Comparison of ENCODE assay signal across 6 cellular contexts in the genomic region with DNA sequence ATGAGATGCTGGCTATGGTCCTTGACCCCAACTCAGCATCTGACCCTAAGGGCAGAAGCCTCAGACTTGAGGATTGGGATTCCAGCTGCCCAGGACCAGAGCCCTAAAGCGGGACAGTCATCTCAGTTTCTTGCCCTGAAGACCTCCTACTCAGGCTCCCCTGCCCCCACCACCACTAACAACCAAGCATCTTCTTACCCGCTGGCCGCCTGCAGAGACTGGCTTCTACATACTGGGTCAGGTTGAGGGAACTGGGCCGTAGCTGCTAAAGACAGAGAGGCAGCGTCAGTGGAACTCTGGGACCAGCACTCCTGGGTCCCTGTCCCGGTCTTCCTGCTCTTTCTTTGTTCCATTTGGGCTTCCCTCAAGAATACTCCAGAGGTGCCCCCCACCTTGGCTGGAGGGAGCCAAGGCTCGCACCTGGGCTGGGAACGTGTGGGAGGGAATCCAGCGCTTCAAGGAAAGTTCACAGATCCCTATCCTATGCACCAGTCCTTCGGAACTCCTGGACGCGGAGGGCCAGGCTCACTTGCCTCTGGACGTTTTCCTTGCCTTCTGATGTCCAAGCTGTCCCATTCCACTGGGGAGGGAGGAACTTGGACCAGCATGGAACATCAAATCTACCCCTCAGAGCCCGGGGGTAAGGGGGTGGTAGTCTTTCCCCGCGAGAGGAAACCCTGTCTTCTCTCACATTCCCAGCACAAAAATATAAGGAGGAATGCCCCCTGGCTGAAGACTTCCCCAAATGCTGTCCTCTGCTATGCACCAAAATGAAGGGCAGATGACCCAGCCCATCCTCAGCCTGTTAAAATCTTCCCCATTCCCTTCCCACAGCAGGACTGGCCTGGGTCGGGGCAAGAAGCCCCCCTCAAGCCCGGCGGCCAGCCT. TPM values are rescaled to one million over a fixed set of nuclear protein-coding genes. Genes with fewer than 3 reads are reported as not detected.
A peak's percentile ranks its signal among the peaks of the same experiment; 100 is the strongest.
DNase-seq lines count a peak whose midpoint lies in the region; ATAC-seq and TF ChIP-seq lines count a peak whose summit lies in the region.

No MANE protein-coding gene starts in this region.

- peak overlapping the region; percentile 80 for H3K4ac ChIP-seq in IMR-90 (ENCODE audit: low read depth, low read length)

- H4K8ac ChIP-seq in IMR-90 (ENCODE audit: low read depth in 2 of 2, low read length in 2 of 2) = peak overlapping the region; percentile 53 to 69; a peak in 3 of 4 replicates

- H3K9me3 ChIP-seq in IMR-90 (ENCODE audit: control insufficient read depth, insufficient read depth, low read length) = no peaks in the 10 kb centered on the region
- H3K9me3 ChIP-seq in duodenal mucosa (ENCODE audit: control insufficient read depth in 1 of 2, low read length in 2 of 2) = no peaks in the 10 kb centered on the region
- no peaks in the 10 kb centered on the region for H3K9me3 ChIP-seq in prostate gland

- H3K9ac ChIP-seq in IMR-90 (ENCODE audit: low read depth, low read length) (peak overlapping the region; percentile 56), duodenal mucosa (ENCODE audit: low read depth in 1 of 2, low read length in 2 of 2) (peak overlapping the region in 1 of 2 donors; percentile 51)

- BruUV-seq in IMR-90 (replicated peaks; lab: Mats Ljungman, UMichigan) = no TSS peak

- H3K4me3 ChIP-seq in IMR-90 (ENCODE audit: insufficient read depth, low read depth, low read length) (peak overlapping the region; percentile 52), duodenal mucosa (ENCODE audit: low read depth in 1 of 2, low read length in 2 of 2) (peak overlapping the region; percentile 57 to 64), prostate gland (peak overlapping the region; percentile 56 to 57)

- peak overlapping the region; percentile 66 for H2BK120ac ChIP-seq in IMR-90 (ENCODE audit: low read depth, low read length)

- ATAC-seq in IMR-90 (ENCODE audit: low read depth) = no peak
- ATAC-seq in GM19397 (IDR thresholded peaks at IDR 0.05; ENCODE audit: unreplicated experiment) = no peak
- ATAC-seq in HG02970 (IDR thresholded peaks at IDR 0.05; ENCODE audit: low FRiP score, unreplicated experiment) = no peak
- ATAC-seq in HG03565 (IDR thresholded peaks at IDR 0.05; ENCODE audit: unreplicated experiment) = no peak

- intact Hi-C loops in IMR-90 (cut with micrococcal nuclease) (loop anchor here (1.0 kb wide), 1 partner anchor 8 kb away; no protein-coding TSS in a partner anchor), prostate gland (cut with DNase I) (no loop called here)

- H2BK20ac ChIP-seq in IMR-90 (ENCODE audit: low read depth, low read length) = no peak overlapping the region

- H3K56ac ChIP-seq in IMR-90 (ENCODE audit: extremely low read depth, insufficient read depth, low read length) = no peak overlapping the region

- H3K27ac ChIP-seq in IMR-90 (ENCODE audit: insufficient read depth, low read length) = peak overlapping the region; percentile 10; the same call in 1 of the 2 replicates
- H3K27ac ChIP-seq in duodenal mucosa (ENCODE audit: low read depth, low read length) = peak overlapping the region; percentile 39
- peak overlapping the region; percentile 83 to 89 for H3K27ac ChIP-seq in prostate gland

- peak overlapping the region; percentile 3 for H4K5ac ChIP-seq in IMR-90 (ENCODE audit: low read depth, low read length)

- in situ Hi-C loops in IMR-90 (cut with MboI; ENCODE audit: low sequenced_read_pairs) = no loop called here

- no peak for DNase-seq in IMR-90
- no peak for DNase-seq in prostate gland (ENCODE audit: low spot score)

- peaks cover 5 to 21% of the 10 kb centered on the region in 2 experiments; a peak in 2 of 4 replicates for H3K79me1 ChIP-seq in IMR-90 (ENCODE audit: low read depth in 1 of 2, low read length in 2 of 2)

- H2AK5ac ChIP-seq in IMR-90 (ENCODE audit: low read depth, low read length) = peak overlapping the region; percentile 94

- H4K20me1 ChIP-seq in IMR-90 (ENCODE audit: insufficient read depth, low read length) = no peaks in the 10 kb centered on the region

- TF ChIP-seq CTCF in IMR-90 (conservative IDR thresholded peaks at IDR 0.05; ENCODE audit: low read depth, low read length) (no peak), prostate gland (IDR thresholded peaks at IDR 0.05) (peak in 1 of 4 experiments; percentile 28)

- peak overlapping the region; percentile 3; the same call in 1 of the 2 replicates for H3K18ac ChIP-seq in IMR-90 (ENCODE audit: low read depth, low read length)

- peaks cover 17% of the 10 kb centered on the region for H3K9me1 ChIP-seq in IMR-90 (ENCODE audit: insufficient read depth, low read length)

- CTCF ChIA-PET in IMR-90 (lab: Yijun Ruan, JAX) = no interaction called here

- H4K91ac ChIP-seq in IMR-90 (ENCODE audit: insufficient read depth, low read depth, low read length) = peak overlapping the region; percentile 81

- H2BK15ac ChIP-seq in IMR-90 (ENCODE audit: low read depth, low read length) = no peak overlapping the region; the same call in 2 of the 3 replicates

- peak overlapping the region; percentile 97 for H3K14ac ChIP-seq in IMR-90 (replicated peaks; ENCODE audit: low read depth, low read length)

- H3K4me1 ChIP-seq in IMR-90 (ENCODE audit: control insufficient read depth, insufficient read depth, low read length) (peaks cover 24% of the 10 kb centered on the region), duodenal mucosa (ENCODE audit: control insufficient read depth in 1 of 2, insufficient read depth in 2 of 2, low read length in 2 of 2) (peaks cover 28 to 30% of the 10 kb centered on the region in 2 donors), prostate gland (replicated peaks) (peaks cover 10% of the 10 kb centered on the region)

- H3K4me2 ChIP-seq in IMR-90 (ENCODE audit: low read depth, low read length) = peak overlapping the region; percentile 72

- H3K36me3 ChIP-seq in IMR-90 (ENCODE audit: control insufficient read depth, insufficient read depth, low read length) = peaks cover 4% of the 10 kb centered on the region; the same call in 1 of the 2 replicates
- H3K36me3 ChIP-seq in duodenal mucosa (ENCODE audit: control insufficient read depth in 1 of 2, insufficient read depth in 2 of 2, low read length in 2 of 2) = no peaks in the 10 kb centered on the region
- no peaks in the 10 kb centered on the region for H3K36me3 ChIP-seq in prostate gland

- peak overlapping the region; percentile 93 for H2AK9ac ChIP-seq in IMR-90 (replicated peaks; ENCODE audit: low read depth, low read length, poor library complexity)

- dilution Hi-C loops in IMR-90 (cut with HindIII; ENCODE audit: low sequenced_read_pairs, unreplicated experiment) = no loop called here

- TF ChIP-seq POLR2A in IMR-90 (IDR thresholded peaks at IDR 0.05; ENCODE audit: low read depth, low read length) = no peak
- no peak for TF ChIP-seq POLR2A in prostate gland (IDR thresholded peaks at IDR 0.05)

- peak overlapping the region; percentile 90 for H2AFZ ChIP-seq in IMR-90 (replicated peaks; ENCODE audit: low read length, poor library complexity)

- no peak for TF ChIP-seq RAD21 in IMR-90 (IDR thresholded peaks at IDR 0.05; ENCODE audit: low read length)

- H3K27me3 ChIP-seq in IMR-90 (ENCODE audit: control insufficient read depth, insufficient read depth, low read length) = peaks cover 12% of the 10 kb centered on the region
- H3K27me3 ChIP-seq in duodenal mucosa (ENCODE audit: control insufficient read depth in 1 of 2, insufficient read depth in 2 of 2, low read length in 2 of 2) = peaks cover 6 to 7% of the 10 kb centered on the region in 2 donors
- no peaks in the 10 kb centered on the region for H3K27me3 ChIP-seq in prostate gland (replicated peaks; ENCODE audit: insufficient read depth)

- peak overlapping the region; percentile 89 for H3K23ac ChIP-seq in IMR-90 (ENCODE audit: low read depth, low read length)

- WGBS in IMR-90 (ENCODE audit: extremely low coverage in 2 of 2, insufficient read length in 1 of 2), 2 experiments = 80% methylated on average over 1 of the region's 19 CpGs; no CpG with 5 or more reads in 1 of the 2 experiments
- WGBS in prostate gland = 19% methylated on average over 19 of the region's 19 CpGs

- POLR2A ChIA-PET in IMR-90 (lab: Charles Lee; ENCODE audit: unreplicated experiment) = interaction anchor here (0.7 kb wide), 2 partner anchors 8 to 1446 kb away, joined by 3 read pairs; no protein-coding TSS in a partner anchor

- no peak overlapping the region for H2BK5ac ChIP-seq in IMR-90 (ENCODE audit: low read depth, low read length, poor library complexity, severe bottlenecking)

TF ChIP-seq in IMR-90, 13 proteins besides CTCF, POLR2A, EP300 and RAD21 (continues in another document):
- TF ChIP-seq NFE2L2 (IDR thresholded peaks at IDR 0.05; ENCODE audit: low read depth, low read length) (no peak), RCOR1 (IDR thresholded peaks at IDR 0.05; ENCODE audit: insufficient replicate concordance, low read length) (no peak), MAFK (IDR thresholded peaks at IDR 0.05; ENCODE audit: low read depth, low read length) (no peak)

RNA-seq across cellular contexts. Expression of a gene that starts 0.8 kb away (rescaled TPM):
- total RNA-seq in IMR-90 (2012; rRNA removed) = 7.5 and 7.9 TPM in 2 replicates
- polyA plus RNA-seq in IMR-90 (2012; rRNA removed) = 28.6 and 30.9 TPM in 2 replicates
- polyA plus RNA-seq in IMR-90 (2012; cell fraction: cytosol; rRNA removed) = 19.9 and 30.7 TPM in 2 replicates
- 50.8 and 62.0 TPM in 2 replicates for polyA plus RNA-seq in IMR-90 (2012; cell fraction: nucleus; rRNA removed; ENCODE audit: low replicate concordance)
- total RNA-seq in prostate gland = 10 to 100 TPM; 28.9 to 30.4 TPM

RNA-seq across cellular contexts. Expression of a gene that starts 24.2 kb away (rescaled TPM):
- under 0.01 and 0.18 TPM in 2 replicates for total RNA-seq in IMR-90 (2012; rRNA removed)
- polyA plus RNA-seq in IMR-90 (2012; rRNA removed) = 0.44 and 0.60 TPM in 2 replicates
- 0.11 and 0.23 TPM in 2 replicates for polyA plus RNA-seq in IMR-90 (2012; cell fraction: cytosol; rRNA removed)
- 2.5 and 4.3 TPM in 2 replicates for polyA plus RNA-seq in IMR-90 (2012; cell fraction: nucleus; rRNA removed; ENCODE audit: low replicate concordance)
- total RNA-seq in prostate gland = 1 to 10 TPM; 1.2 to 1.7 TPM

RNA-seq across cellular contexts. Expression of a gene that starts 36.9 kb away (rescaled TPM):
- total RNA-seq in IMR-90 (2012; rRNA removed) (5.6 and 6.5 TPM in 2 replicates), prostate gland (1 to 10 TPM in 1 of 2 donors, under 1 TPM in 1; 0.55 to 6.1 TPM)
- polyA plus RNA-seq in IMR-90 (2012; rRNA removed) = 8.6 and 9.2 TPM in 2 replicates
- polyA plus RNA-seq in IMR-90 (2012; cell fraction: cytosol; rRNA removed) = 3.7 and 4.6 TPM in 2 replicates
- 19.5 and 33.8 TPM in 2 replicates for polyA plus RNA-seq in IMR-90 (2012; cell fraction: nucleus; rRNA removed; ENCODE audit: low replicate concordance)

RNA-seq across cellular contexts. Expression of a gene that starts 50.5 kb away (rescaled TPM):
- total RNA-seq in IMR-90 (2012; rRNA removed) (5.0 and 5.4 TPM in 2 replicates), prostate gland (10 to 100 TPM; 30.8 to 92.5 TPM)
- 39.8 and 45.6 TPM in 2 replicates for polyA plus RNA-seq in IMR-90 (2012; rRNA removed)
- 8.8 and 9.9 TPM in 2 replicates for polyA plus RNA-seq in IMR-90 (2012; cell fraction: cytosol; rRNA removed)
- 572 and 670 TPM in 2 replicates for polyA plus RNA-seq in IMR-90 (2012; cell fraction: nucleus; rRNA removed; ENCODE audit: low replicate concordance)

RNA-seq across cellular contexts. Expression of a gene that starts 50.7 kb away (rescaled TPM):
- total RNA-seq in IMR-90 (2012; rRNA removed) (11.7 and 13.1 TPM in 2 replicates), prostate gland (10 to 100 TPM; 17.0 to 19.1 TPM)
- 7.0 and 14.0 TPM in 2 replicates for polyA plus RNA-seq in IMR-90 (2012; rRNA removed)
- polyA plus RNA-seq in IMR-90 (2012; cell fraction: cytosol; rRNA removed) = 3.0 and 3.9 TPM in 2 replicates
- 13.8 and 55.4 TPM in 2 replicates for polyA plus RNA-seq in IMR-90 (2012; cell fraction: nucleus; rRNA removed; ENCODE audit: low replicate concordance)

Comparison
In these comparisons a context has a peak if more than half of its experiments do, and no peak if none do; other contexts are left out.
1. H3K27ac ChIP-seq: peak in every context shown above with its lines; median percentile 86 in prostate gland; 39 in duodenal mucosa; 10 in IMR-90.